ENCODE assay signal across 2 cellular contexts in the genomic region with DNA sequence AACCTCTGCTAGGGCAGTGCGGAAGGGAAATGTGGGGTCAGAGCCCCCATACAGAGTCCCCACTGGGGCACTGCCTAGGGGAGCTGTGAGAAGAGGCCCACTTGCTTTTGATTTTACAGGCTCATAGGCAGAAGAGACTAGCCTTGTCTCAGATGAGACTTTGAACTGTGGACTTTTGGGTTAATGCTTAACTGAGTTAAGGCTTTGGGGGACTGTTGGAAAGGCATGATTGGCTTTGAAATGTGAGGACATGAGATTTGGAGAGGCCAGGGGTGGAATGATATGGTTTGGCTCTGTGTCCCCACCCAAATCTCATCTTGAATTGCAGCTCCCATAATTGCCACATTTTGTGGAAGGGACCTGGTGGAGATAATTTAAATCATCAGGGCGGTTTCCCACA.
DNase-seq lines count a peak whose midpoint lies in the region; ATAC-seq, FAIRE-seq and TF ChIP-seq lines count a peak whose summit lies in the region.
"Not testable (repeated sequence)": the region's sequence is repeated elsewhere in the genome, so short reads cannot be mapped to it uniquely, and the experiment has no call there.

No MANE protein-coding gene starts in this region.

- BruUV-seq in HepG2 (replicated peaks; lab: Mats Ljungman, UMichigan), result not testable (repeated sequence)

- H3K27ac ChIP-seq in 22Rv1, result 0 out of 2 replicates have a peak overlapping the region, but pooled peaks have one; percentile 10
- H3K27ac ChIP-seq in HepG2 (ENCODE audit: extremely low read length, insufficient read depth, low read length), result not testable (repeated sequence)

- in situ Hi-C loops in HepG2 (cut with HindIII; ENCODE audit: extremely low pct_ligation_motif_present, low pct_unique_long_range_greater_than_20kb), result not testable (repeated sequence)

- H4K20me1 ChIP-seq in HepG2 (ENCODE audit: insufficient read depth, low read length), result not testable (repeated sequence)

- H3K27me3 ChIP-seq in HepG2 (ENCODE audit: control insufficient read depth in 1 of 2, insufficient read depth in 2 of 2, low read length in 2 of 2), result not testable (repeated sequence)

- POLR2A ChIA-PET in HepG2 (lab: Yijun Ruan, JAX), result not testable (repeated sequence)

- H3K36me3 ChIP-seq in HepG2 (replicated peaks in 1 of 2; ENCODE audit: control insufficient read depth in 1 of 2, insufficient read depth in 2 of 2, low read length in 2 of 2), result not testable (repeated sequence)

- not testable (repeated sequence) for H2AFZ ChIP-seq in HepG2 (ENCODE audit: low read length)

- H3K4me3 ChIP-seq in HepG2 (replicated peaks in 1 of 3; ENCODE audit: insufficient read depth in 1 of 3, low read depth in 2 of 3, low read length in 3 of 3), result not testable (repeated sequence)

- peaks cover 50% of the 10 kb centered on the region for H3K9me3 ChIP-seq in HepG2 (ENCODE audit: low read length)

- H3K4me1 ChIP-seq in HepG2 (ENCODE audit: insufficient read depth, low read length), result not testable (repeated sequence)

- H3K9ac ChIP-seq in HepG2 (ENCODE audit: insufficient read depth, low read depth, low read length), result not testable (repeated sequence)

- not testable (repeated sequence) for H3K79me2 ChIP-seq in HepG2 (ENCODE audit: insufficient read depth, low read length)

- TF ChIP-seq CTCF in 22Rv1 (IDR thresholded peaks at IDR 0.05); HepG2 (CRISPR knock-in tag; IDR thresholded peaks at IDR 0.05): not testable (repeated sequence)

- not testable (repeated sequence) for TF ChIP-seq RAD21 in HepG2 (CRISPR knock-in tag; IDR thresholded peaks at IDR 0.05)

- CTCF ChIA-PET in HepG2 (lab: Yijun Ruan, JAX; ENCODE audit: low intra/inter-chr PET ratio, low total read pairs), result not testable (repeated sequence)

- TF ChIP-seq POLR2A in HepG2 (IDR thresholded peaks at IDR 0.05; ENCODE audit: insufficient read depth in 1 of 2, low read depth in 2 of 2, low read length in 2 of 2), result not testable (repeated sequence)

- not testable (repeated sequence) for FAIRE-seq in HepG2 (lab: Jason Lieb, UNC)

- WGBS in HepG2 (ENCODE audit: low lambda C conversion rate), result 45% methylated on average over 2 of the region's 2 CpGs

- DNase-seq in HepG2 (ENCODE audit: low spot score), result peak; percentile 31

- intact Hi-C loops in HepG2 (cut with micrococcal nuclease; ENCODE audit: unreplicated experiment), result not testable (repeated sequence)

- ATAC-seq in HepG2, result peak; percentile 62

- TF ChIP-seq EP300 in HepG2 (IDR thresholded peaks at IDR 0.05; ENCODE audit: low read depth in 2 of 2, low read length in 2 of 2); HepG2 (CRISPR knock-in tag; IDR thresholded peaks at IDR 0.05; ENCODE audit: borderline replicate concordance): not testable (repeated sequence)

- not testable (repeated sequence) for H3K4me2 ChIP-seq in HepG2 (ENCODE audit: low read depth, low read length)

TF ChIP-seq in HepG2, 621 proteins besides CTCF, POLR2A, EP300 and RAD21:
- TF ChIP-seq, protein P1, sequence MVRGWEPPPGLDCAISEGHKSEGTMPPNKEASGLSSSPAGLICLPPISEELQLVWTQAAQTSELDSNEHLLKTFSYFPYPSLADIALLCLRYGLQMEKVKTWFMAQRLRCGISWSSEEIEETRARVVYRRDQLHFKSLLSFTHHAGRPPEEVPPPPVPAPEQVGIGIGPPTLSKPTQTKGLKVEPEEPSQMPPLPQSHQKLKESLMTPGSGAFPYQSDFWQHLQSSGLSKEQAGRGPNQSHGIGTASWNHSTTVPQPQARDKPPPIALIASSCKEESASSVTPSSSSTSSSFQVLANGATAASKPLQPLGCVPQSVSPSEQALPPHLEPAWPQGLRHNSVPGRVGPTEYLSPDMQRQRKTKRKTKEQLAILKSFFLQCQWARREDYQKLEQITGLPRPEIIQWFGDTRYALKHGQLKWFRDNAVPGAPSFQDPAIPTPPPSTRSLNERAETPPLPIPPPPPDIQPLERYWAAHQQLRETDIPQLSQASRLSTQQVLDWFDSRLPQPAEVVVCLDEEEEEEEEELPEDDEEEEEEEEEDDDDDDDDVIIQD (CRISPR knock-in tag; IDR thresholded peaks at IDR 0.05; ENCODE audit: low read depth), result peak; percentile 67; the same call in 1 of the 2 replicates
- TF ChIP-seq SETDB1 (CRISPR knock-in tag; IDR thresholded peaks at IDR 0.05; ENCODE audit: borderline replicate concordance) (peak; percentile 55; the same call in 1 of the 2 replicates), ZMYM4 (CRISPR knock-in tag; IDR thresholded peaks at IDR 0.05) (peak; percentile 69), POGZ (CRISPR knock-in tag; IDR thresholded peaks at IDR 0.05) (peak; percentile 33; the same call in 1 of the 2 replicates), HNF4A (CRISPR knock-in tag; IDR thresholded peaks at IDR 0.05) (peak; percentile 24; the same call in 1 of the 2 replicates)
- TF ChIP-seq, protein P2, sequence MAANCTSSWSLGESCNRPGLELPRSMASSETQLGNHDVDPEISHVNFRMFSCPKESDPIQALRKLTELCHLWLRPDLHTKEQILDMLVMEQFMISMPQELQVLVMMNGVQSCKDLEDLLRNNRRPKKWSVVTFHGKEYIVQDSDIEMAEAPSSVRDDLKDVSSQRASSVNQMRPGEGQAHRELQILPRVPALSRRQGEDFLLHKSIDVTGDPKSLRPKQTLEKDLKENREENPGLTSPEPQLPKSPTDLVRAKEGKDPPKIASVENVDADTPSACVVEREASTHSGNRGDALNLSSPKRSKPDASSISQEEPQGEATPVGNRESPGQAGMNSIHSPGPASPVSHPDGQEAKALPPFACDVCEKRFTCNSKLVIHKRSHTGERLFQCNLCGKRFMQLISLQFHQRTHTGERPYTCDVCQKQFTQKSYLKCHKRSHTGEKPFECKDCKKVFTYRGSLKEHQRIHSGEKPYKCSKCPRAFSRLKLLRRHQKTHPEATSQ (CRISPR knock-in tag; IDR thresholded peaks at IDR 0.05; ENCODE audit: borderline replicate concordance), result peak; percentile 96; the same call in 1 of the 2 replicates
- TF ChIP-seq, protein P3, sequence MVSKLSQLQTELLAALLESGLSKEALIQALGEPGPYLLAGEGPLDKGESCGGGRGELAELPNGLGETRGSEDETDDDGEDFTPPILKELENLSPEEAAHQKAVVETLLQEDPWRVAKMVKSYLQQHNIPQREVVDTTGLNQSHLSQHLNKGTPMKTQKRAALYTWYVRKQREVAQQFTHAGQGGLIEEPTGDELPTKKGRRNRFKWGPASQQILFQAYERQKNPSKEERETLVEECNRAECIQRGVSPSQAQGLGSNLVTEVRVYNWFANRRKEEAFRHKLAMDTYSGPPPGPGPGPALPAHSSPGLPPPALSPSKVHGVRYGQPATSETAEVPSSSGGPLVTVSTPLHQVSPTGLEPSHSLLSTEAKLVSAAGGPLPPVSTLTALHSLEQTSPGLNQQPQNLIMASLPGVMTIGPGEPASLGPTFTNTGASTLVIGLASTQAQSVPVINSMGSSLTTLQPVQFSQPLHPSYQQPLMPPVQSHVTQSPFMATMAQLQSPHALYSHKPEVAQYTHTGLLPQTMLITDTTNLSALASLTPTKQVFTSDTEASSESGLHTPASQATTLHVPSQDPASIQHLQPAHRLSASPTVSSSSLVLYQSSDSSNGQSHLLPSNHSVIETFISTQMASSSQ (IDR thresholded peaks at IDR 0.05; ENCODE audit: low read depth), result peak; percentile 68; the same call in 1 of the 2 replicates
- TF ChIP-seq, protein P3 (CRISPR knock-in tag; IDR thresholded peaks at IDR 0.05; ENCODE audit: borderline replicate concordance), result peak; percentile 62; the same call in 1 of the 2 replicates
